25 cellular contexts compared by ENCODE assay signal in genomic region chr14:95918466-95918865, GRCh38. TPM values are rescaled to one million over a fixed set of nuclear protein-coding genes. Genes with fewer than 3 reads are reported as not detected.
A peak's percentile ranks its signal among the peaks of the same experiment; 100 is the strongest.
DNase-seq lines count a peak whose midpoint lies in the region; ATAC-seq and TF ChIP-seq lines count a peak whose summit lies in the region.
"Had no signal": no experiment of that assay in that cellular context is flagged by ENCODE, and none has a peak within 500 bp of the region (broad histone marks: within the 10 kb centered on the region; RNA-seq: fewer than 3 reads in every experiment).

No MANE protein-coding gene starts in this region.

- H3K27ac ChIP-seq in endodermal cell (ENCODE audit: low read depth, low read length) (no peak overlapping the region), dorsolateral prefrontal cortex (no peak overlapping the region)
- H3K27ac ChIP-seq: ascending aorta, testis had no signal

- DNase-seq in NCI-H82 (lab: John Stamatoyannopoulos, UW) (peak; percentile 49), NCI-H82 treated with DMSO at 0.1 percent for 48 hours (lab: John Stamatoyannopoulos, UW; ENCODE audit: unreplicated experiment) (no peak), NCI-H1436 (lab: John Stamatoyannopoulos, UW) (peak; percentile 37), endodermal cell (no peak), dorsolateral prefrontal cortex (no peak), SK-N-DZ (ENCODE audit: low spot score) (no peak)
- DNase-seq: ACHN; activated CD4-positive, CD25-positive, alpha-beta regulatory T cell; activated T-cell treated with anti-CD3 and anti-CD28 coated beads, Interleukin-2, amount 50 U/mL, for 48 hours; cerebellar nuclear complex; head of caudate nucleus; Kasumi-1; left ventricle myocardium superior; NCI-H1092 treated with DMSO at 0.1 percent for 48 hours; NCI-H524; occipital lobe; SIG-M5; T-helper 17 cell; testis had no signal

- no peaks in the 10 kb centered on the region for H3K27me3 Mint-ChIP-seq in endodermal cell (ENCODE audit: insufficient read depth)

- no peak overlapping the region for H3K9ac ChIP-seq in endodermal cell (ENCODE audit: extremely low read depth, low read length, poor library complexity, severe bottlenecking)

- peak overlapping the region; percentile 48 for H3K4me3 ChIP-seq in endodermal cell (ENCODE audit: low read length)
- H3K4me3 ChIP-seq in dorsolateral prefrontal cortex: no peak overlapping the region
- H3K4me3 ChIP-seq: ascending aorta, testis had no signal

- H3K36me3 ChIP-seq in endodermal cell (ENCODE audit: control insufficient read depth, insufficient read depth, low read length): no peaks in the 10 kb centered on the region
- H3K36me3 ChIP-seq: ascending aorta had no signal

- H3K27me3 ChIP-seq in endodermal cell (ENCODE audit: control insufficient read depth, insufficient read depth, low read length, poor library complexity, severe bottlenecking): no peaks in the 10 kb centered on the region
- H3K27me3 ChIP-seq in dorsolateral prefrontal cortex: peaks cover 0 to 10% (median 0%) of the 10 kb centered on the region in 45 donors
- H3K27me3 ChIP-seq: ascending aorta, testis had no signal

- peaks cover 50% of the 10 kb centered on the region for H3K36me3 Mint-ChIP-seq in endodermal cell (ENCODE audit: low read depth)
- H3K36me3 Mint-ChIP-seq: activated naive CD4-positive, alpha-beta T cell treated with anti-CD3 and anti-CD28 coated beads, Interleukin-2, amount 50 U/mL, for 24 hours; stimulated activated effector memory CD8-positive, alpha-beta T cell treated with anti-CD3 and anti-CD28 coated beads, Interleukin-12 subunit alpha, Interleukin-12 subunit beta, amount 100 ng/mL, for 72 hours had no signal

- H3K4me1 Mint-ChIP-seq in endodermal cell: peaks cover 28% of the 10 kb centered on the region
- H3K4me1 Mint-ChIP-seq: activated naive CD4-positive, alpha-beta T cell treated with anti-CD3 and anti-CD28 coated beads, Interleukin-2, amount 50 U/mL, for 24 hours; stimulated activated effector memory CD8-positive, alpha-beta T cell treated with anti-CD3 and anti-CD28 coated beads, Interleukin-12 subunit alpha, Interleukin-12 subunit beta, amount 100 ng/mL, for 72 hours; T-helper 17 cell had no signal

- H3K4me3 Mint-ChIP-seq in endodermal cell: no peak overlapping the region
- H3K4me3 Mint-ChIP-seq: activated naive CD4-positive, alpha-beta T cell treated with anti-CD3 and anti-CD28 coated beads, Interleukin-2, amount 50 U/mL, for 24 hours; stimulated activated effector memory CD8-positive, alpha-beta T cell treated with anti-CD3 and anti-CD28 coated beads, Interleukin-12 subunit alpha, Interleukin-12 subunit beta, amount 100 ng/mL, for 72 hours; T-helper 17 cell had no signal

- no peaks in the 10 kb centered on the region for H3K9me3 Mint-ChIP-seq in endodermal cell
- H3K9me3 Mint-ChIP-seq: activated naive CD4-positive, alpha-beta T cell treated with anti-CD3 and anti-CD28 coated beads, Interleukin-2, amount 50 U/mL, for 24 hours; stimulated activated effector memory CD8-positive, alpha-beta T cell treated with anti-CD3 and anti-CD28 coated beads, Interleukin-12 subunit alpha, Interleukin-12 subunit beta, amount 100 ng/mL, for 72 hours had no signal

- H3K27ac Mint-ChIP-seq in endodermal cell: peak overlapping the region; percentile 42
- H3K27ac Mint-ChIP-seq: activated naive CD4-positive, alpha-beta T cell treated with anti-CD3 and anti-CD28 coated beads, Interleukin-2, amount 50 U/mL, for 24 hours; stimulated activated effector memory CD8-positive, alpha-beta T cell treated with anti-CD3 and anti-CD28 coated beads, Interleukin-12 subunit alpha, Interleukin-12 subunit beta, amount 100 ng/mL, for 72 hours; T-helper 17 cell had no signal

- WGBS in endodermal cell (ENCODE audit: insufficient coverage in 1 of 2, insufficient read length in 1 of 2), 2 experiments: 62% methylated on average over 4 to 6 of the region's 6 CpGs

- TF ChIP-seq CTCF in endodermal cell (conservative IDR thresholded peaks at IDR 0.05) (no peak), dorsolateral prefrontal cortex (IDR thresholded peaks at IDR 0.05 in 54 of 56, conservative IDR thresholded peaks at IDR 0.05 in 2 of 56; ENCODE audit: low read depth in 1 of 56, partially characterized antibody in 56 of 56) (no peak)

- intact Hi-C loops in dorsolateral prefrontal cortex (cut with DNase I): no loop called here

- H3K9me3 ChIP-seq in endodermal cell (ENCODE audit: control insufficient read depth, low read length): no peaks in the 10 kb centered on the region
- H3K9me3 ChIP-seq: ascending aorta, testis had no signal

- H3K4me1 ChIP-seq in endodermal cell (ENCODE audit: control insufficient read depth, insufficient read depth, low read length): peaks cover 9% of the 10 kb centered on the region
- H3K4me1 ChIP-seq: ascending aorta, testis had no signal

- no peak for ATAC-seq in HG03342 (IDR thresholded peaks at IDR 0.05; ENCODE audit: unreplicated experiment)
- ATAC-seq in HG02588 (IDR thresholded peaks at IDR 0.05; ENCODE audit: unreplicated experiment): no peak
- ATAC-seq: left ventricle myocardium superior; sciatic nerve; stimulated activated effector memory CD8-positive, alpha-beta T cell treated with anti-CD3 and anti-CD28 coated beads, Interleukin-12 subunit alpha, Interleukin-12 subunit beta, amount 100 ng/mL, for 72 hours; T-helper 17 cell had no signal

RNA-seq across cellular contexts. Expression of gene TUNAR, which starts 41.8 kb away (rescaled TPM):
- total RNA-seq in endodermal cell (10 to 100 TPM; 26.2 to 30.0 TPM), dorsolateral prefrontal cortex (10 to 100 TPM in 95 of 120 experiments, 1 to 10 TPM in 25; 1.8 to 42.9 (median 14.1) TPM)
- 10.0 TPM for polyA plus RNA-seq in endodermal cell (2013, experiment 1 of 2)
- polyA plus RNA-seq in endodermal cell (2013, experiment 2 of 2): 8.7 TPM
- polyA plus RNA-seq in SK-N-DZ (2014; cell fraction: cytosol; rRNA removed): 0.36 and 0.56 TPM in 2 replicates
- polyA plus RNA-seq in SK-N-DZ (2014; cell fraction: nucleus; rRNA removed): 0.07 and 0.43 TPM in 2 replicates
- total RNA-seq: ascending aorta, left ventricle myocardium superior, sciatic nerve, T-helper 17 cell had no signal

Comparison
In these comparisons a context has a peak if more than half of its experiments do, and no peak if none do; other contexts are left out.
1. DNase-seq: peak in NCI-H82 (single experiment) and NCI-H1436 (single experiment); none in NCI-H82 treated with DMSO at 0.1 percent for 48 hours (single experiment), endodermal cell (single experiment), dorsolateral prefrontal cortex (0 of 10) and SK-N-DZ (single experiment).